ENCODE assay signal across 8 cellular contexts in genomic region chr19:45507864-45508680, GRCh38. TPM values are rescaled to one million over a fixed set of nuclear protein-coding genes. Genes with fewer than 3 reads are reported as not detected.
DNase-seq lines count a peak whose midpoint lies in the region; ATAC-seq and TF ChIP-seq lines count a peak whose summit lies in the region.

No MANE protein-coding gene starts in this region.

- peaks cover 46% of the 10 kb centered on the region for H4K20me1 ChIP-seq in Loucy (ENCODE audit: insufficient read depth, low read length, poor library complexity, severe bottlenecking)
- no peaks in the 10 kb centered on the region for H4K20me1 ChIP-seq in fibroblast of lung (ENCODE audit: control insufficient read depth, extremely low read depth, insufficient read depth, low read length)

- in situ Hi-C loops in Caki2 (cut with HindIII; ENCODE audit: low pct_unique_long_range_greater_than_20kb, low sequenced_read_pairs), result no loop called here

- H3K9me2 ChIP-seq in Loucy (replicated peaks; ENCODE audit: low read depth, low read length), result no peaks in the 10 kb centered on the region

- peaks cover 7% of the 10 kb centered on the region for H3K27me3 Mint-ChIP-seq in neural crest cell (ENCODE audit: low read depth)

- peak overlapping the region; percentile 80 for H3K27ac ChIP-seq in fibroblast of lung (ENCODE audit: insufficient read depth, low read length)

- H3F3A ChIP-seq in Loucy (ENCODE audit: low read depth), result no peaks in the 10 kb centered on the region

- H3K4me3 Mint-ChIP-seq in neural crest cell, result peak overlapping the region; percentile 96

- H3K36me3 Mint-ChIP-seq in neural crest cell (ENCODE audit: low read depth), result no peaks in the 10 kb centered on the region

- peaks cover 13% of the 10 kb centered on the region for H3K4me1 Mint-ChIP-seq in neural crest cell

- peak overlapping the region; percentile 88 for H3K4me2 ChIP-seq in Loucy (ENCODE audit: low read depth, low read length, poor library complexity, severe bottlenecking)
- H3K4me2 ChIP-seq in fibroblast of lung (ENCODE audit: extremely low read depth, insufficient read depth, low read length), result peak overlapping the region; percentile 91

- no peaks in the 10 kb centered on the region for H3K9me3 ChIP-seq in Loucy (ENCODE audit: insufficient read depth, low read depth, low read length)
- no peaks in the 10 kb centered on the region for H3K9me3 ChIP-seq in fibroblast of lung (ENCODE audit: control insufficient read depth, insufficient read depth, low read depth, low read length)

- H2AFZ ChIP-seq in Loucy (ENCODE audit: low read length), result no peak overlapping the region
- H2AFZ ChIP-seq in fibroblast of lung (ENCODE audit: low read length), result no peak overlapping the region

- H3K9me3 Mint-ChIP-seq in neural crest cell, result no peaks in the 10 kb centered on the region

- peak overlapping the region; percentile 99 for H3K4me3 ChIP-seq in Loucy (ENCODE audit: low read length, poor library complexity, severe bottlenecking)
- H3K4me3 ChIP-seq in fibroblast of lung (replicated peaks in 1 of 4; ENCODE audit: control extremely low read depth in 1 of 4, insufficient read depth in 1 of 4, low read depth in 3 of 4, low read length in 4 of 4), result peak overlapping the region; percentile 74 to 96 (median 93)

- peaks cover 13% of the 10 kb centered on the region for H3K27me3 ChIP-seq in Loucy (ENCODE audit: insufficient read depth, low read length, poor library complexity, severe bottlenecking)
- H3K27me3 ChIP-seq in fibroblast of lung (ENCODE audit: control insufficient read depth, insufficient read depth, low read length), result no peaks in the 10 kb centered on the region

- H3K79me2 ChIP-seq in Loucy (ENCODE audit: insufficient read depth, low read length) (peaks cover 62% of the 10 kb centered on the region), fibroblast of lung (ENCODE audit: control insufficient read depth, insufficient read depth, low read length) (peaks cover 54% of the 10 kb centered on the region)

- no peak for ATAC-seq in HG02852 (IDR thresholded peaks at IDR 0.05; ENCODE audit: unreplicated experiment)

- H3K27ac Mint-ChIP-seq in neural crest cell (ENCODE audit: unreplicated experiment), result no peak overlapping the region

- H3K36me3 ChIP-seq in Loucy (ENCODE audit: insufficient read depth, low read length) (0 out of 2 replicates have a peak, but pooled peaks cover 4% of the 10 kb centered on the region), fibroblast of lung (ENCODE audit: control insufficient read depth, insufficient read depth, low read length) (peaks cover 1% of the 10 kb centered on the region)

- H3K9ac ChIP-seq in Loucy (ENCODE audit: low read depth, low read length, poor library complexity, severe bottlenecking), result peak overlapping the region; percentile 100
- peak overlapping the region; percentile 69 for H3K9ac ChIP-seq in fibroblast of lung (ENCODE audit: insufficient read depth, low read length)

- TF ChIP-seq CTCF in Loucy (conservative IDR thresholded peaks at IDR 0.05; ENCODE audit: low read length) (no peak), fibroblast of lung (conservative IDR thresholded peaks at IDR 0.05 in 1 of 2, IDR thresholded peaks at IDR 0.05 in 1 of 2; ENCODE audit: low read depth in 1 of 2, low read length in 2 of 2) (no peak), neural crest cell (conservative IDR thresholded peaks at IDR 0.05) (no peak)

- peaks cover 35% of the 10 kb centered on the region for H3K4me1 ChIP-seq in Loucy (ENCODE audit: insufficient read depth, low read length, poor library complexity, severe bottlenecking)
- H3K4me1 ChIP-seq in fibroblast of lung (ENCODE audit: control insufficient read depth, extremely low read depth, insufficient read depth, low read length), result peaks cover 12% of the 10 kb centered on the region

- DNase-seq in Caki2 (ENCODE audit: low read depth), result peak; percentile 44
- peak; percentile 75 for DNase-seq in activated CD8-positive, alpha-beta memory T cell treated with anti-CD3 and anti-CD28 coated beads, Interleukin-2, amount 50 U/mL, for 48 hours
- peak in 1 of 2 donors; percentile 44 for DNase-seq in fibroblast of lung (ENCODE audit: low read depth in 2 of 2)
- no peak for DNase-seq in neural crest cell (ENCODE audit: low read depth, low spot score)
- no peak for DNase-seq in NCI-H1694 (lab: John Stamatoyannopoulos, UW)
- no peak for DNase-seq in SKM-1 (lab: John Stamatoyannopoulos, UW; ENCODE audit: unreplicated experiment)

RNA-seq across cellular contexts. Expression of gene VASP, which starts 0.8 kb away (rescaled TPM):
- 98.9 and 123 TPM in 2 replicates for total RNA-seq in Caki2 (2014; rRNA removed; shearing (Covaris generic); ENCODE audit: low replicate concordance)
- total RNA-seq in fibroblast of lung, result 33.1 and 40.3 TPM in 2 replicates
- polyA plus RNA-seq in fibroblast of lung, result 62.3 and 67.9 TPM in 2 replicates
- 74.5 and 87.1 TPM in 2 replicates for polyA plus RNA-seq in fibroblast of lung (2012)
- polyA minus RNA-seq in fibroblast of lung (ENCODE audit: low replicate concordance), result 70.0 and 82.2 TPM in 2 replicates
- total RNA-seq in neural crest cell, result 46.1 and 49.9 TPM in 2 replicates

RNA-seq across cellular contexts. Expression of gene PPM1N, which starts 9.8 kb away (rescaled TPM):
- 35.2 and 37.5 TPM in 2 replicates for total RNA-seq in Caki2 (2014; rRNA removed; shearing (Covaris generic); ENCODE audit: low replicate concordance)
- 1.8 and 2.8 TPM in 2 replicates for total RNA-seq in fibroblast of lung
- 2.3 and 2.6 TPM in 2 replicates for polyA plus RNA-seq in fibroblast of lung
- polyA plus RNA-seq in fibroblast of lung (2012), result 3.1 and 3.2 TPM in 2 replicates
- polyA minus RNA-seq in fibroblast of lung (ENCODE audit: low replicate concordance), result not detected in 2 replicates
- total RNA-seq in neural crest cell, result not detected in 2 replicates

RNA-seq across cellular contexts. Expression of gene RTN2, which starts 11.2 kb away (rescaled TPM):
- total RNA-seq in Caki2 (2014; rRNA removed; shearing (Covaris generic); ENCODE audit: low replicate concordance), result 15.1 and 18.0 TPM in 2 replicates
- total RNA-seq in fibroblast of lung (5.1 and 7.9 TPM in 2 replicates), neural crest cell (16.2 and 19.8 TPM in 2 replicates)
- 8.9 and 11.7 TPM in 2 replicates for polyA plus RNA-seq in fibroblast of lung
- polyA plus RNA-seq in fibroblast of lung (2012), result 19.8 and 23.8 TPM in 2 replicates
- polyA minus RNA-seq in fibroblast of lung (ENCODE audit: low replicate concordance), result 15.0 and 45.2 TPM in 2 replicates

RNA-seq across cellular contexts. Expression of gene FOSB, which starts 40.3 kb away (rescaled TPM):
- 2.5 and 3.2 TPM in 2 replicates for total RNA-seq in Caki2 (2014; rRNA removed; shearing (Covaris generic); ENCODE audit: low replicate concordance)
- 9.5 and 24.9 TPM in 2 replicates for total RNA-seq in fibroblast of lung
- 2.8 and 48.6 TPM in 2 replicates for polyA plus RNA-seq in fibroblast of lung
- 4.6 and 43.1 TPM in 2 replicates for polyA plus RNA-seq in fibroblast of lung (2012)
- 20.3 and 218 TPM in 2 replicates for polyA minus RNA-seq in fibroblast of lung (ENCODE audit: low replicate concordance)
- total RNA-seq in neural crest cell, result 0.26 and 0.45 TPM in 2 replicates

Comparison
In these comparisons a context has a peak if more than half of its experiments do, and no peak if none do; other contexts are left out.
1. DNase-seq: peak in Caki2 (single experiment) and activated CD8-positive, alpha-beta memory T cell treated with anti-CD3 and anti-CD28 coated beads, Interleukin-2, amount 50 U/mL, for 48 hours (single experiment); none in neural crest cell (single experiment), NCI-H1694 (single experiment) and SKM-1 (single experiment).